ENCODE assay signal across 1 cellular context in the genomic region with DNA sequence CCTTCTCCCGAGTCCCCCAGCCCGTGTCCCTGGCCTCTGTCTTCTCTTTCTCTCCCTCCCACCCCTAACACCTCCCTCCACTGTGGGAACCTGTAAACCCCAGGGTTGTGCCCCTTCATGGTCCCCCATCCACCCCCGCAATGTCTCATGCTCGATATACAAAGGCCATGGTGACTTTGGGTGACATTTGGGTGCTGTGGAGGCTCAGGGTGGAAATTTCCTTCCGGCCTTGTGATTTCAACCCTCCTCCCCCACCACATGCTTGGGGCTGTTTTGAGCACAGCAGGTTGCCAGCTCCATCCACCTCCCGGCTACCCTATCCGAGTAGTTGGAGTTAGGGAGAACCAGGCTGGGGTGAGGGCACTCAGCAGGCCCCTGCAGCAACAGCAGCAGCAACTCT.
TF ChIP-seq lines count a peak whose summit lies in the region.

No MANE protein-coding gene starts in this region.

TF ChIP-seq in H1, 55 proteins besides CTCF, POLR2A, EP300 and RAD21:
- TF ChIP-seq YY1 (IDR thresholded peaks at IDR 0.05; ENCODE audit: low read depth, low read length) (no peak), SIN3A (conservative IDR thresholded peaks at IDR 0.05 in 1 of 2, IDR thresholded peaks at IDR 0.05 in 1 of 2; ENCODE audit: low read depth in 1 of 2, low read length in 2 of 2) (0 out of 4 replicates have a peak, but pooled peaks of 1 of the 2 experiments have one; percentile 9)
- TF ChIP-seq, protein P1, sequence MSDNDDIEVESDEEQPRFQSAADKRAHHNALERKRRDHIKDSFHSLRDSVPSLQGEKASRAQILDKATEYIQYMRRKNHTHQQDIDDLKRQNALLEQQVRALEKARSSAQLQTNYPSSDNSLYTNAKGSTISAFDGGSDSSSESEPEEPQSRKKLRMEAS (IDR thresholded peaks at IDR 0.05), result 0 out of 2 replicates have a peak, but pooled peaks have one; percentile 28
